ENCODE assay signal across 18 cellular contexts in genomic region chr14:32134448-32135070, GRCh38. TPM values are rescaled to one million over a fixed set of nuclear protein-coding genes. Genes with fewer than 3 reads are reported as not detected.
A peak's percentile ranks its signal among the peaks of the same experiment; 100 is the strongest.
DNase-seq lines count a peak whose midpoint lies in the region; ATAC-seq, FAIRE-seq and TF ChIP-seq lines count a peak whose summit lies in the region.
"Had no signal": no experiment of that assay in that cellular context is flagged by ENCODE, and none has a peak within 500 bp of the region (broad histone marks: within the 10 kb centered on the region; RNA-seq: fewer than 3 reads in every experiment).

No MANE protein-coding gene starts in this region.

- TF ChIP-seq EP300 in K562 (IDR thresholded peaks at IDR 0.05; ENCODE audit: low read length), result no peak

- H3K27ac Mint-ChIP-seq in progenitor cell of endocrine pancreas, result peak overlapping the region; percentile 16
- H3K27ac Mint-ChIP-seq: activated naive CD4-positive, alpha-beta T cell treated with anti-CD3 and anti-CD28 coated beads for 36 hours; dendritic cell treated with granulocyte-macrophage colony-stimulating factor and Interleukin-4, amounts not matched to agents 40 ng/mL and 50 ng/mL, for 4 days; T-helper 2 cell treated with Interferon-gamma antibody and Interleukin-4, amounts not matched to agents 5 μg/mL and 100 μg/mL, for 36 hours had no signal

- TF ChIP-seq RAD21 in K562 (CRISPR knock-in tag; conservative IDR thresholded peaks at IDR 0.05 in 1 of 2, IDR thresholded peaks at IDR 0.05 in 1 of 2), result no peak

- WGBS in K562 (ENCODE audit: insufficient coverage, low coverage, missing lambda C conversion rate), result 33% methylated on average over 3 of the region's 3 CpGs
- 55% methylated on average over 3 of the region's 3 CpGs for WGBS in right cardiac atrium

- no TSS peak for BruUV-seq in K562 (replicated peaks; lab: Mats Ljungman, UMichigan)

- H3K36me3 Mint-ChIP-seq in progenitor cell of endocrine pancreas (ENCODE audit: insufficient read depth), result peaks cover 72% of the 10 kb centered on the region

- FAIRE-seq in K562 (lab: Jason Lieb, UNC), result no peak

- in situ Hi-C loops in K562 (cut with MboI), result no loop called here

- peak; percentile 4 for DNase-seq in GM03348 (ENCODE audit: low spot score)
- peak; percentile 3 for DNase-seq in NCI-H1417 treated with DMSO at 0.1 percent for 48 hours (lab: John Stamatoyannopoulos, UW)
- DNase-seq in K562 (ENCODE audit: extremely low read depth in 1 of 4, low spot score in 3 of 4), result no peak
- DNase-seq in progenitor cell of endocrine pancreas (ENCODE audit: low spot score, unreplicated experiment), result no peak
- DNase-seq in SKM-1 treated with dmso at 0.1 percent for 144 hours (lab: John Stamatoyannopoulos, UW; ENCODE audit: unreplicated experiment), result no peak
- DNase-seq in right cardiac atrium, result no peak
- no peak for DNase-seq in activated CD8-positive, alpha-beta memory T cell treated with anti-CD3 and anti-CD28 coated beads, Interleukin-2, amount 50 U/mL, for 48 hours
- DNase-seq in coronary artery (ENCODE audit: low spot score), result no peak
- DNase-seq: activated CD4-positive, alpha-beta T cell treated with anti-CD3 and anti-CD28 coated beads, Interleukin-2, amount 50 U/mL, for 48 hours; activated naive CD4-positive, alpha-beta T cell treated with anti-CD3 and anti-CD28 coated beads for 36 hours; Calu3; H7; NCI-H1436 treated with DMSO at 0.1 percent for 48 hours; OCI-M1; thyroid gland had no signal

- H3K9me3 ChIP-seq in K562 (replicated peaks; ENCODE audit: control insufficient read depth, insufficient read depth, low read depth, low read length) (no peaks in the 10 kb centered on the region), right cardiac atrium (ENCODE audit: control insufficient read depth, low read length) (no peaks in the 10 kb centered on the region)
- H3K9me3 ChIP-seq: thyroid gland had no signal

- no peaks in the 10 kb centered on the region for H4K20me1 ChIP-seq in K562 (replicated peaks; ENCODE audit: control insufficient read depth, insufficient read depth, low read length)

- H3K9ac ChIP-seq in K562 (ENCODE audit: insufficient read depth in 1 of 2, low read depth in 2 of 2, low read length in 2 of 2), result no peak overlapping the region

- CTCF ChIA-PET in K562 (lab: Yijun Ruan, JAX; ENCODE audit: low intra/inter-chr PET ratio), result no interaction called here

- H3K27me3 Mint-ChIP-seq in progenitor cell of endocrine pancreas, result no peaks in the 10 kb centered on the region
- H3K27me3 Mint-ChIP-seq: dendritic cell treated with granulocyte-macrophage colony-stimulating factor and Interleukin-4, amounts not matched to agents 40 ng/mL and 50 ng/mL, for 4 days had no signal

- no peaks in the 10 kb centered on the region; the same call in 2 of the 3 replicates for H3K36me3 ChIP-seq in K562 (ENCODE audit: control insufficient read depth, insufficient read depth, low read length)
- H3K36me3 ChIP-seq: thyroid gland had no signal

- H3K27me3 ChIP-seq in K562 (ENCODE audit: control insufficient read depth in 2 of 2, insufficient read depth in 2 of 2, low read length in 2 of 2) (no peaks in the 10 kb centered on the region), right cardiac atrium (ENCODE audit: control insufficient read depth, insufficient read depth) (no peaks in the 10 kb centered on the region)
- H3K27me3 ChIP-seq: gastroesophageal sphincter, thyroid gland had no signal

- no peaks in the 10 kb centered on the region for H3K9me1 ChIP-seq in K562 (ENCODE audit: control insufficient read depth, insufficient read depth, low read length)

- H3K27ac ChIP-seq in K562 (ENCODE audit: extremely low read depth, low read depth, low read length), result no peak overlapping the region
- no peak overlapping the region for H3K27ac ChIP-seq in right cardiac atrium (ENCODE audit: low read length)
- H3K27ac ChIP-seq in coronary artery, result no peak overlapping the region
- H3K27ac ChIP-seq: gastroesophageal sphincter, thyroid gland had no signal

- H3K79me2 ChIP-seq in K562 (ENCODE audit: control insufficient read depth, insufficient read depth, low read length), result peaks cover 8% of the 10 kb centered on the region; the same call in 1 of the 3 replicates

- peaks cover 18% of the 10 kb centered on the region for H3K9me3 Mint-ChIP-seq in progenitor cell of endocrine pancreas (ENCODE audit: low read depth)
- H3K9me3 Mint-ChIP-seq: dendritic cell treated with granulocyte-macrophage colony-stimulating factor and Interleukin-4, amounts not matched to agents 40 ng/mL and 50 ng/mL, for 4 days had no signal

- no peak overlapping the region for H3K4me3 ChIP-seq in K562
- no peak overlapping the region for H3K4me3 ChIP-seq in right cardiac atrium (ENCODE audit: low read length)
- H3K4me3 ChIP-seq in coronary artery, result no peak overlapping the region
- H3K4me3 ChIP-seq: gastroesophageal sphincter, thyroid gland had no signal

- H3K4me1 Mint-ChIP-seq in progenitor cell of endocrine pancreas (ENCODE audit: low read depth), result no peaks in the 10 kb centered on the region

- no peak overlapping the region for H3K4me2 ChIP-seq in K562 (ENCODE audit: insufficient read depth, low read length)

- POLR2A ChIA-PET in K562 (lab: Yijun Ruan, JAX), result no interaction called here

- H3K4me3 Mint-ChIP-seq in progenitor cell of endocrine pancreas (ENCODE audit: low read depth), result no peak overlapping the region
- H3K4me3 Mint-ChIP-seq: activated naive CD4-positive, alpha-beta T cell treated with anti-CD3 and anti-CD28 coated beads for 36 hours; dendritic cell treated with granulocyte-macrophage colony-stimulating factor and Interleukin-4, amounts not matched to agents 40 ng/mL and 50 ng/mL, for 4 days; T-helper 2 cell treated with Interferon-gamma antibody and Interleukin-4, amounts not matched to agents 5 μg/mL and 100 μg/mL, for 36 hours had no signal

- TF ChIP-seq POLR2A in K562 (conservative IDR thresholded peaks at IDR 0.05), result no peak

- intact Hi-C loops in K562 (cut with micrococcal nuclease), result no loop called here
- intact Hi-C loops in right cardiac atrium (cut with DNase I), result no loop called here

- no peak overlapping the region for H2AFZ ChIP-seq in K562 (ENCODE audit: low read depth, low read length)

- TF ChIP-seq CTCF in K562 (IDR thresholded peaks at IDR 0.05 in 2 of 3, conservative IDR thresholded peaks at IDR 0.05 in 1 of 3; ENCODE audit: insufficient read depth in 2 of 3, low read depth in 1 of 3, low read length in 3 of 3), result no peak
- TF ChIP-seq CTCF in progenitor cell of endocrine pancreas (IDR thresholded peaks at IDR 0.05; ENCODE audit: unreplicated experiment), result no peak
- no peak for TF ChIP-seq CTCF in coronary artery (IDR thresholded peaks at IDR 0.05)

- ATAC-seq in K562 (no peak), right cardiac atrium (no peak)
- ATAC-seq: gastroesophageal sphincter had no signal

- H3K4me1 ChIP-seq in K562 (replicated peaks in 1 of 2; ENCODE audit: control insufficient read depth in 2 of 2, insufficient read depth in 2 of 2, low read length in 2 of 2), result no peaks in the 10 kb centered on the region
- peaks cover 2% of the 10 kb centered on the region for H3K4me1 ChIP-seq in right cardiac atrium (ENCODE audit: control insufficient read depth, insufficient read depth, low read length)

TF ChIP-seq in K562, 482 proteins besides CTCF, POLR2A, EP300 and RAD21 (continues in another document):
- no peak for TF ChIP-seq TRIM28 (IDR thresholded peaks at IDR 0.05)
- TF ChIP-seq ELK1 (CRISPR knock-in tag; IDR thresholded peaks at IDR 0.05), result no peak
- no peak for TF ChIP-seq MAFK (IDR thresholded peaks at IDR 0.05; ENCODE audit: low read length)
- no peak for TF ChIP-seq ZNF431 (CRISPR knock-in tag; IDR thresholded peaks at IDR 0.05)
- no peak for TF ChIP-seq MTA3 (IDR thresholded peaks at IDR 0.05; ENCODE audit: borderline replicate concordance)
- TF ChIP-seq MEIS2 (IDR thresholded peaks at IDR 0.05; ENCODE audit: partially characterized antibody), result peak; percentile 46

RNA-seq across cellular contexts. Expression of gene ARHGAP5, which starts 57.5 kb away (rescaled TPM):
- total RNA-seq in K562 (2011; cell fraction: chromatin; rRNA removed; ENCODE audit: low replicate concordance), result 4.8 and 32.4 TPM in 2 replicates
- total RNA-seq in K562 (2011; cell fraction: nucleolus; rRNA removed), result 2.0 and 4.3 TPM in 2 replicates
- total RNA-seq in K562 (2011; cell fraction: nucleoplasm; rRNA removed), result 8.2 and 10.0 TPM in 2 replicates
- total RNA-seq in K562 (2014; rRNA removed), result 10.2 and 10.4 TPM in 2 replicates
- 21.8 and 27.3 TPM in 2 replicates for total RNA-seq in K562 (2014; rRNA removed; fragmentation: Illumina TruSeq; extraction: Trizol)
- total RNA-seq in K562 (2015; rRNA removed; fragmentation: Illumina TruSeq; extraction: Trizol), result 21.1 and 21.2 TPM in 2 replicates
- total RNA-seq in K562 (2021), result 20.8 and 21.5 TPM in 2 replicates
- polyA plus RNA-seq in K562 (2011; rRNA removed), result 10.4 and 12.7 TPM in 2 replicates
- polyA plus RNA-seq in K562 (2011; cell fraction: cytosol; rRNA removed), result 1.4 and 3.6 TPM in 2 replicates
- polyA plus RNA-seq in K562 (2011; cell fraction: nucleus; rRNA removed), result 3.0 and 4.7 TPM in 2 replicates
- polyA plus RNA-seq in K562 (2012), result 9.6 and 11.4 TPM in 2 replicates
- polyA plus RNA-seq in K562 (2014; fragmentation: Illumina TruSeq; extraction: Trizol), result 9.6 and 12.1 TPM in 2 replicates
- polyA plus RNA-seq in K562 (2014; fragmentation: Nextera tagmentation; extraction: Ambion mirVana), result 1 to 10 TPM; 3.1 to 4.4 TPM
- 6.2 and 7.6 TPM in 2 replicates for polyA plus RNA-seq in K562 (2014; rRNA removed)
- 47.5 and 58.8 TPM in 2 replicates for polyA minus RNA-seq in K562 (2011; rRNA and poly(A)+ RNA removed)
- polyA minus RNA-seq in K562 (2011; cell fraction: cytosol; rRNA and poly(A)+ RNA removed), result 13.1 and 19.8 TPM in 2 replicates
- 8.8 and 18.4 TPM in 2 replicates for polyA minus RNA-seq in K562 (2011; cell fraction: nucleus; rRNA and poly(A)+ RNA removed)
- 176 and 182 TPM in 2 replicates for total RNA-seq in progenitor cell of endocrine pancreas
- 100 to 1,000 TPM; 216 to 255 (median 240) TPM for total RNA-seq in right cardiac atrium
- polyA plus RNA-seq in right cardiac atrium, result 28.0 TPM

Comparison
In these comparisons a context has a peak if more than half of its experiments do, and no peak if none do; other contexts are left out.
1. DNase-seq: peak in GM03348 (single experiment) and NCI-H1417 treated with DMSO at 0.1 percent for 48 hours (single experiment); none in K562 (0 of 4), progenitor cell of endocrine pancreas (single experiment), SKM-1 treated with dmso at 0.1 percent for 144 hours (single experiment), right cardiac atrium (0 of 3), activated CD8-positive, alpha-beta memory T cell treated with anti-CD3 and anti-CD28 coated beads, Interleukin-2, amount 50 U/mL, for 48 hours (single experiment) and coronary artery (single experiment).